ENCODE assay signal across 9 cellular contexts in the genomic region with DNA sequence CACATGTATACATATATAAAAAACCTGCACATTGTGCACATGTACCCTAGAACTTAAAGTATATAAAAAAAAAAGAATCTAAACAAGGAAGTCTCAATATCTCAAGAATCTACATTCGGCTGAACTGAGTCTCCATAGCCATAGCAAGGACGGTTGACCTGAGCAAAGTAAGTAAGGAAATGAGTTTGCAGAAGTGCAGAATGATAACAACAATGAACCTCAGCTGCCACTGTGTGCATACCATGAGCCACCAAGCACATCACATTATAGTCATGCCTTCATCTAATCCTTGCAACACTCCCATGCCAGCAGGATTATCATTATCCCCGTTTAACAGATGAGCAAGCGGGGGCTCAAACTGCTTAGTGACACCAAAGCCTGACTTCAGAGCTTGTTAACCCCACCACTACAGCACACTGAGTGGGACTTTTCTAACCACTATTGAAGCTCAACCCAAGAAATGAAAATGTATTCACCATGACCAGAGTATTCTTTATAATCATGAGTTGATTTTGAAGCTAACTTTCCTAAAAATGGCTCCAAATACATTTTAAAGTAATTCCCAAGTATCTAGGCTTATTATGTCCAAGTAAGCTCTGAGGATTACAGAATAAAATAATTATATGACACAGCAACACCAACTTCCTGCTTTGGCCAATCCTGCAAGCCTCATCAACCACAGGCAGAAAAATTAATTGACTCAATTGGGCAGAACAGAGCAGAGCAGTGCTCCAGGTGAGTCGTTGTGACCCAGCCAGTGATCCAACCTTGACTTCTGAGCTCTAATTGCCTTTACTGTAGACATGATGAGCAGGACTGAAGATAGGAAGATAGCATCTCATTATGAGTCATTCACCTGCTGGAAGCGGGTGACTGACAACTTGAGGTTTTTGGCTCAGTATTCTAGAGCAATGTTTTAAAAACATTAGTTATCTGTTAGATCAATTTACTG. TPM values are rescaled to one million over a fixed set of nuclear protein-coding genes. Genes with fewer than 3 reads are reported as not detected.
DNase-seq lines count a peak whose midpoint lies in the region; ATAC-seq and TF ChIP-seq lines count a peak whose summit lies in the region.
"Had no signal": no experiment of that assay in that cellular context is flagged by ENCODE, and none has a peak within 500 bp of the region (broad histone marks: within the 10 kb centered on the region; RNA-seq: fewer than 3 reads in every experiment).

No MANE protein-coding gene starts in this region.

- DNase-seq in activated naive CD4-positive, alpha-beta T cell treated with anti-CD3 and anti-CD28 coated beads, Interleukin-2, amount 50 U/mL, for 72 hours (ENCODE audit: low spot score in 2 of 2), result no peak
- DNase-seq in activated naive CD4-positive, alpha-beta T cell (lab: John Stamatoyannopoulos, UW), result no peak
- peak; percentile 38 for DNase-seq in RWPE1 (ENCODE audit: low spot score)
- DNase-seq in stimulated activated naive CD8-positive, alpha-beta T cell treated with anti-CD3 and anti-CD28 coated beads, Interleukin-15, amount 100 ng/mL, for 72 hours, result no peak
- no peak for DNase-seq in Caco-2
- DNase-seq in heart right ventricle, result no peak
- DNase-seq in medulla oblongata (ENCODE audit: extremely low spot score), result no peak

- peak; percentile 34 to 63 for ATAC-seq in activated naive CD4-positive, alpha-beta T cell treated with anti-CD3 and anti-CD28 coated beads, Interleukin-2, amount 50 U/mL, for 72 hours
- peak; percentile 68 for ATAC-seq in HG03066 (IDR thresholded peaks at IDR 0.05; ENCODE audit: low read depth, unreplicated experiment)
- peak; percentile 23 for ATAC-seq in stimulated activated naive CD8-positive, alpha-beta T cell treated with anti-CD3 and anti-CD28 coated beads, Interleukin-15, amount 100 ng/mL, for 72 hours
- no peak for ATAC-seq in heart right ventricle

- CTCF ChIA-PET in RWPE1 (lab: Yijun Ruan, JAX), result no interaction called here
- CTCF ChIA-PET in Caco-2 (lab: Charles Lee), result no interaction called here

- no peaks in the 10 kb centered on the region for H3K36me3 Mint-ChIP-seq in activated naive CD4-positive, alpha-beta T cell treated with anti-CD3 and anti-CD28 coated beads, Interleukin-2, amount 50 U/mL, for 72 hours
- H3K36me3 Mint-ChIP-seq in Caco-2 (ENCODE audit: insufficient read depth, unreplicated experiment), result no peaks in the 10 kb centered on the region

- H3K9me3 ChIP-seq in Caco-2 (no peaks in the 10 kb centered on the region), heart right ventricle (no peaks in the 10 kb centered on the region)

- H3K27ac ChIP-seq in RWPE1 (no peak overlapping the region), heart right ventricle (no peak overlapping the region)

- POLR2A ChIA-PET in RWPE1 (lab: Yijun Ruan, JAX; ENCODE audit: low non-redundant PET), result no interaction called here
- POLR2A ChIA-PET in Caco-2 (lab: Charles Lee), result no interaction called here

- no TSS peak for BruUV-seq in Caco-2 (replicated peaks; lab: Mats Ljungman, UMichigan)

- TF ChIP-seq CTCF in RWPE1 (conservative IDR thresholded peaks at IDR 0.05; ENCODE audit: low read depth) (no peak), Caco-2 (IDR thresholded peaks at IDR 0.05; ENCODE audit: insufficient read depth in 1 of 2, low read depth in 1 of 2, low read length in 1 of 2, severe bottlenecking in 1 of 2, unreplicated experiment in 1 of 2) (no peak), heart right ventricle (IDR thresholded peaks at IDR 0.05) (no peak)

- peaks cover 6% of the 10 kb centered on the region for H3K4me1 Mint-ChIP-seq in stimulated activated naive CD8-positive, alpha-beta T cell treated with anti-CD3 and anti-CD28 coated beads, Interleukin-15, amount 100 ng/mL, for 72 hours
- no peaks in the 10 kb centered on the region for H3K4me1 Mint-ChIP-seq in Caco-2 (ENCODE audit: low read depth, unreplicated experiment)

- 76 to 79% methylated on average over 6 of the region's 6 CpGs for WGBS in heart right ventricle, 2 donors

- H3K4me3 Mint-ChIP-seq in stimulated activated naive CD8-positive, alpha-beta T cell treated with anti-CD3 and anti-CD28 coated beads, Interleukin-15, amount 100 ng/mL, for 72 hours, result no peak overlapping the region
- H3K4me3 Mint-ChIP-seq in Caco-2 (ENCODE audit: unreplicated experiment), result no peak overlapping the region

- H3K27me3 ChIP-seq in Caco-2 (replicated peaks; ENCODE audit: control insufficient read depth, insufficient read depth, low read length) (no peaks in the 10 kb centered on the region), heart right ventricle (no peaks in the 10 kb centered on the region)

- H3K4me1 ChIP-seq in Caco-2 (no peaks in the 10 kb centered on the region), heart right ventricle (peaks cover 0 to 5% (median 0%) of the 10 kb centered on the region in 9 donors)

- peaks cover 0 to 3% of the 10 kb centered on the region in 2 donors for H3K9me3 Mint-ChIP-seq in activated naive CD4-positive, alpha-beta T cell treated with anti-CD3 and anti-CD28 coated beads, Interleukin-2, amount 50 U/mL, for 72 hours
- no peaks in the 10 kb centered on the region for H3K9me3 Mint-ChIP-seq in stimulated activated naive CD8-positive, alpha-beta T cell treated with anti-CD3 and anti-CD28 coated beads, Interleukin-15, amount 100 ng/mL, for 72 hours
- H3K9me3 Mint-ChIP-seq in Caco-2 (ENCODE audit: unreplicated experiment), result no peaks in the 10 kb centered on the region

- intact Hi-C loops in Caco-2 (cut with micrococcal nuclease; ENCODE audit: unreplicated experiment) (no loop called here), heart right ventricle (cut with DNase I) (no loop called here)

- no peak overlapping the region for H3K4me3 ChIP-seq in Caco-2 (ENCODE audit: low read depth, low read length)
- H3K4me3 ChIP-seq in heart right ventricle, result no peak overlapping the region

- no peak overlapping the region for H3K27ac Mint-ChIP-seq in activated naive CD4-positive, alpha-beta T cell treated with anti-CD3 and anti-CD28 coated beads, Interleukin-2, amount 50 U/mL, for 72 hours
- no peak overlapping the region for H3K27ac Mint-ChIP-seq in stimulated activated naive CD8-positive, alpha-beta T cell treated with anti-CD3 and anti-CD28 coated beads, Interleukin-15, amount 100 ng/mL, for 72 hours
- H3K27ac Mint-ChIP-seq in Caco-2 (ENCODE audit: unreplicated experiment), result no peak overlapping the region

- H3K36me3 ChIP-seq in Caco-2 (ENCODE audit: control insufficient read depth, insufficient read depth, low read length) (no peaks in the 10 kb centered on the region), heart right ventricle (no peaks in the 10 kb centered on the region)

- H3K27me3 Mint-ChIP-seq in stimulated activated naive CD8-positive, alpha-beta T cell treated with anti-CD3 and anti-CD28 coated beads, Interleukin-15, amount 100 ng/mL, for 72 hours, result peaks cover 25% of the 10 kb centered on the region
- H3K27me3 Mint-ChIP-seq in Caco-2 (ENCODE audit: insufficient read depth, unreplicated experiment), result peaks cover 5% of the 10 kb centered on the region

RNA-seq across cellular contexts. Expression of gene IL12A, which starts 47.3 kb away (rescaled TPM):
- total RNA-seq in activated naive CD4-positive, alpha-beta T cell treated with anti-CD3 and anti-CD28 coated beads, Interleukin-2, amount 50 U/mL, for 72 hours, result not detected
- total RNA-seq in Caco-2 (2022), result 0.60 and 0.95 TPM in 2 replicates
- total RNA-seq in heart right ventricle, result 1 to 10 TPM in 5 of 10 donors, under 1 TPM in 5; 0.53 to 2.3 (median 1.1) TPM
- polyA plus RNA-seq in heart right ventricle, result under 1 TPM in 1 of 2 donors, not detected in 1; 0.65 TPM
- total RNA-seq: activated CD8-positive, alpha-beta memory T cell treated with anti-CD3 and anti-CD28 coated beads for 36 hours had no signal

Comparison
In these comparisons a context has a peak if more than half of its experiments do, and no peak if none do; other contexts are left out.
1. ATAC-seq: peak in activated naive CD4-positive, alpha-beta T cell treated with anti-CD3 and anti-CD28 coated beads, Interleukin-2, amount 50 U/mL, for 72 hours (2 of 2), HG03066 (single experiment) and stimulated activated naive CD8-positive, alpha-beta T cell treated with anti-CD3 and anti-CD28 coated beads, Interleukin-15, amount 100 ng/mL, for 72 hours (single experiment); none in heart right ventricle (0 of 8).